22 cellular contexts compared by ENCODE assay signal in the genomic region with DNA sequence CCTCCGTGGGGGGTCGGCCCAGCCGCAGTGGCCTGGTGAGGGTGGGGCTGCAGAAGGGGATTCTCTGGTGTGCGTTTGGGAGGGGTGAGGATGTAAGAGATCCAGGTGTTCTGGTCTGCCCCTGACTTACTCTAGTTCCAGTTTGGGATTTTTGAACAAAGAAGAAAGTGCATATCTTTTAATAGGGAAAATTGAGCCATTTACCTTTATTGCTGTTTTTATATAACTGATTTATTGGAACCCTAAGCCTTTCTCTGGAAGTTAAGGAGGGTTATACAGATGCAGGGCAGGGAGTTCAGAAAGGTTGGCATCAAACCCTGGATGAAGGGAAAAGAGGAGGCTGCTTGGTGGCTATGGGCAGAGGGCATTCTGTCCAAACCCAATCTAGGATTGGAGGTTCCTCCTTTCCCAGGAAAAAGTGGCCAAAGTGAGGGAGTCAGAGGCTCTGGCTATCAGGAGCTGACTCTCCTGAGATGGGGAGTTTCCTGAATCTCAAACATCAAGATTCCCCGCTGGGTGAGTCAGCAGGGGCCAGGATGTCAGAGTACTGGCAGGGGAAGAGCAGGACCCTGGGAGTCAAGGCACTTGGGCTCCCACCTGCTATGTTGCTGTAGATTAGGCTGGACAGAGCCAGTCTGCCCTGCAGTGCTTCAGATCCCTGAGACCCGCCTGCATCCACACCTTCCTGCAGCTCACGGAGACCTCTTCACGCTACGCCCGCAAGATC.
DNase-seq lines count a peak whose midpoint lies in the region; ATAC-seq, FAIRE-seq and TF ChIP-seq lines count a peak whose summit lies in the region.
"Had no signal": no experiment of that assay in that cellular context is flagged by ENCODE, and none has a peak within 500 bp of the region (broad histone marks: within the 10 kb centered on the region; RNA-seq: fewer than 3 reads in every experiment).

No MANE protein-coding gene starts in this region.

- peak; percentile 75 for DNase-seq in H54 (ENCODE audit: insufficient read length, low spot score)
- DNase-seq in NCI-H226: peak; percentile 88
- DNase-seq in H1 (ENCODE audit: low read depth in 1 of 2, low spot score in 2 of 2): no peak
- DNase-seq in osteoblast (ENCODE audit: insufficient read length, low spot score, missing footprints): peak; percentile 73
- DNase-seq in testis: no peak
- no peak for DNase-seq in GOT3 (lab: John Stamatoyannopoulos, UW)
- DNase-seq: activated CD8-positive, alpha-beta T cell treated with anti-CD3 and anti-CD28 coated beads, Interleukin-2, amount 10 ng/mL, durations not matched to agents 7 days and 5 days; adrenal gland; CD4-positive, alpha-beta T cell; DMS 273 treated with DMSO at 0.1 percent for 48 hours; heart left ventricle; left lung; NCI-H2171; NCI-H526; psoas muscle; uterus had no signal

- H3K4ac ChIP-seq in H1 (replicated peaks; ENCODE audit: insufficient read length, low read depth, low read length): no peak overlapping the region

- H2BK5ac ChIP-seq in H1 (ENCODE audit: low read depth, low read length): peak overlapping the region; percentile 26; the same call in 1 of the 2 replicates

- no peak overlapping the region for H4K91ac ChIP-seq in H1 (replicated peaks; ENCODE audit: insufficient read length, low read length)

- H4K8ac ChIP-seq in H1 (ENCODE audit: extremely low read depth, insufficient read depth, low read length): no peak overlapping the region

- intact Hi-C loops in testis (cut with DNase I; ENCODE audit: low total_unique reads): no loop called here

- CTCF ChIA-PET in H1 (lab: Charles Lee; ENCODE audit: partially characterized antibody): interaction anchor here (1.3 kb wide), 1 partner anchor 20 kb away, joined by 3 read pairs; no protein-coding TSS in a partner anchor

- H3K9me3 ChIP-seq in H1 (ENCODE audit: insufficient read depth in 2 of 2, low read depth in 1 of 2, low read length in 1 of 2): no peaks in the 10 kb centered on the region; a peak in 1 of 4 replicates
- no peaks in the 10 kb centered on the region for H3K9me3 ChIP-seq in osteoblast (ENCODE audit: low read depth, low read length)
- H3K9me3 ChIP-seq in testis: no peaks in the 10 kb centered on the region
- H3K9me3 ChIP-seq: adrenal gland, suprapubic skin had no signal

- H3K79me2 ChIP-seq in H1 (ENCODE audit: control insufficient read depth in 1 of 2, insufficient read depth in 2 of 2, low read length in 2 of 2) (no peaks in the 10 kb centered on the region), osteoblast (ENCODE audit: insufficient read depth, low read length) (peaks cover 12% of the 10 kb centered on the region)

- no peak overlapping the region for H3K18ac ChIP-seq in H1 (ENCODE audit: extremely low read depth, low read length)

- H3K56ac ChIP-seq in H1 (replicated peaks; ENCODE audit: insufficient read length, low read depth, low read length): no peak overlapping the region

- no peak overlapping the region for H2BK20ac ChIP-seq in H1 (ENCODE audit: low read length)

- no peak overlapping the region for H2BK120ac ChIP-seq in H1 (replicated peaks; ENCODE audit: low read depth, low read length)

- H3K36me3 ChIP-seq in H1 (ENCODE audit: control insufficient read depth in 2 of 4, insufficient read depth in 4 of 4, low read length in 3 of 4) (peaks cover 0 to 11% (median 6%) of the 10 kb centered on the region in 4 experiments; a peak in 4 of 8 replicates), osteoblast (ENCODE audit: insufficient read depth, low read length) (peaks cover 37% of the 10 kb centered on the region), testis (ENCODE audit: low read depth, missing control alignments) (no peaks in the 10 kb centered on the region)
- H3K36me3 ChIP-seq: uterus had no signal

- WGBS in H1 (ENCODE audit: extremely low coverage in 1 of 2, insufficient coverage in 1 of 2, insufficient read length in 1 of 2, insufficient replicate concordance in 2 of 2, low coverage in 1 of 2, low lambda C conversion rate in 2 of 2, missing lambda C conversion rate in 1 of 2), 2 experiments: 93% methylated on average over 10 of the region's 10 CpGs; no CpG with 5 or more reads in 1 of the 2 experiments
- 98 to 100% methylated on average over 10 of the region's 10 CpGs for WGBS in testis, 2 donors

- H3K4me2 ChIP-seq in H1 (ENCODE audit: insufficient read depth in 1 of 2, low read depth in 2 of 2, low read length in 2 of 2) (no peak overlapping the region), osteoblast (ENCODE audit: insufficient read depth, low read length) (no peak overlapping the region)

- FAIRE-seq in H54 (lab: Jason Lieb, UNC): no peak
- FAIRE-seq in H1 (lab: Jason Lieb, UNC): no peak
- FAIRE-seq: bronchial epithelial cell had no signal

- no peak overlapping the region for H4K5ac ChIP-seq in H1 (ENCODE audit: insufficient read length, low read depth, low read length)

- H3K27me3 ChIP-seq in H1 (replicated peaks in 1 of 4; ENCODE audit: control insufficient read depth in 3 of 4, extremely low read depth in 1 of 4, insufficient read depth in 3 of 4, low read length in 3 of 4) (no peaks in the 10 kb centered on the region), osteoblast (ENCODE audit: insufficient read depth, low read length) (no peaks in the 10 kb centered on the region), testis (no peaks in the 10 kb centered on the region)
- H3K27me3 ChIP-seq: adrenal gland, heart left ventricle, left lung, suprapubic skin, uterus had no signal

- H3K4me3 ChIP-seq in H1 (ENCODE audit: extremely low read depth in 1 of 4, insufficient read depth in 2 of 4, low read depth in 3 of 4, low read length in 4 of 4) (no peak overlapping the region), osteoblast (ENCODE audit: insufficient read depth, low read length) (no peak overlapping the region), testis (no peak overlapping the region)
- H3K4me3 ChIP-seq: adrenal gland, heart left ventricle, left lung, psoas muscle, skin epidermis, suprapubic skin, uterus had no signal

- TF ChIP-seq CTCF in H1 (IDR thresholded peaks at IDR 0.05; ENCODE audit: control extremely low read depth in 1 of 3, insufficient read depth in 1 of 3, low read depth in 1 of 3, low read length in 3 of 3) (no peak), osteoblast (IDR thresholded peaks at IDR 0.05; ENCODE audit: extremely low read depth, low read depth, low read length) (no peak), testis (IDR thresholded peaks at IDR 0.05) (no peak)

- H2AK5ac ChIP-seq in H1 (ENCODE audit: low read depth, low read length): no peak overlapping the region

- no peak for ATAC-seq in HG02981 (IDR thresholded peaks at IDR 0.05; ENCODE audit: unreplicated experiment)
- ATAC-seq: activated CD4-positive, CD25-positive, alpha-beta regulatory T cell treated with anti-CD3 and anti-CD28 coated beads, Interleukin-2, amount 50 U/mL, for 24 hours; activated CD8-positive, alpha-beta T cell treated with anti-CD3 and anti-CD28 coated beads, Interleukin-2, amount 10 ng/mL, durations not matched to agents 7 days and 5 days; heart left ventricle; left lung; psoas muscle; stimulated activated memory B cell treated with anti-CD40 and anti-IgM and Interleukin-4, amounts not matched to agents 10 μg/mL and 1 μg/mL and 100 μg/mL, for 72 hours had no signal

- TF ChIP-seq RAD21 in H1 (IDR thresholded peaks at IDR 0.05 in 1 of 2, conservative IDR thresholded peaks at IDR 0.05 in 1 of 2; ENCODE audit: low read depth in 2 of 2, low read length in 2 of 2): no peak

- no peak for TF ChIP-seq EP300 in H1 (IDR thresholded peaks at IDR 0.05; ENCODE audit: borderline replicate concordance in 1 of 2, low read depth in 2 of 2, low read length in 2 of 2)

- no peaks in the 10 kb centered on the region for H3K4me1 ChIP-seq in H1 (replicated peaks in 1 of 4; ENCODE audit: control insufficient read depth in 3 of 4, insufficient read depth in 4 of 4, low read length in 3 of 4)
- H3K4me1 ChIP-seq in osteoblast (ENCODE audit: insufficient read depth, low read length): peaks cover 8% of the 10 kb centered on the region
- no peaks in the 10 kb centered on the region for H3K4me1 ChIP-seq in testis
- H3K4me1 ChIP-seq: adrenal gland, psoas muscle, suprapubic skin, uterus had no signal

- no peak overlapping the region for H2BK12ac ChIP-seq in H1 (ENCODE audit: low read depth, low read length)

- H3K23ac ChIP-seq in H1 (ENCODE audit: insufficient read length): no peak overlapping the region

- no peak overlapping the region for H3K9ac ChIP-seq in H1 (replicated peaks in 1 of 4; ENCODE audit: extremely low read depth in 1 of 4, low read depth in 3 of 4, low read length in 3 of 4)

- H2BK15ac ChIP-seq in H1 (ENCODE audit: low read length): no peak overlapping the region

- H4K20me1 ChIP-seq in H1 (replicated peaks in 1 of 2; ENCODE audit: control insufficient read depth in 1 of 2, insufficient read depth in 2 of 2, low read length in 2 of 2): peaks cover 0 to 2% of the 10 kb centered on the region in 2 experiments
- H4K20me1 ChIP-seq in osteoblast (ENCODE audit: insufficient read depth, low read length): peaks cover 9% of the 10 kb centered on the region

- POLR2A ChIA-PET in H1 (lab: Charles Lee; ENCODE audit: partially characterized antibody): interaction anchor here (0.6 kb wide), 1 partner anchor 517 kb away, joined by 4 read pairs; no protein-coding TSS in a partner anchor

- H3K27ac ChIP-seq in H1 (ENCODE audit: low read depth, low read length) (no peak overlapping the region; the same call in 1 of the 2 replicates), osteoblast (ENCODE audit: low read depth, low read length) (no peak overlapping the region), testis (no peak overlapping the region)
- H3K27ac ChIP-seq: adrenal gland, heart left ventricle, left lung, psoas muscle, skin epidermis, suprapubic skin, uterus had no signal

- no peaks in the 10 kb centered on the region for H3K23me2 ChIP-seq in H1 (ENCODE audit: low read depth, low read length)

- no peak overlapping the region for H2AFZ ChIP-seq in H1 (ENCODE audit: low read length)
- H2AFZ ChIP-seq in osteoblast (ENCODE audit: low read length): no peak overlapping the region

- H3K14ac ChIP-seq in H1 (ENCODE audit: insufficient read length): no peak overlapping the region

- TF ChIP-seq POLR2A in H54 (IDR thresholded peaks at IDR 0.05; ENCODE audit: low read depth, low read length) (no peak), H1 (IDR thresholded peaks at IDR 0.05; ENCODE audit: control extremely low read depth in 1 of 2, low read depth in 2 of 2, low read length in 2 of 2) (no peak), testis (IDR thresholded peaks at IDR 0.05) (no peak)

- H3K79me1 ChIP-seq in H1 (ENCODE audit: low read depth, low read length): no peaks in the 10 kb centered on the region

TF ChIP-seq in H1, 55 proteins besides CTCF, POLR2A, EP300 and RAD21:
- no peak for TF ChIP-seq POU5F1 (IDR thresholded peaks at IDR 0.05; ENCODE audit: low read depth, low read length)
- TF ChIP-seq ASH2L (IDR thresholded peaks at IDR 0.05; ENCODE audit: low read length): no peak
- no peak for TF ChIP-seq CHD2 (IDR thresholded peaks at IDR 0.05; ENCODE audit: low read length)
- TF ChIP-seq EGR1 (IDR thresholded peaks at IDR 0.05; ENCODE audit: borderline replicate concordance, low read depth, low read length): no peak
- no peak for TF ChIP-seq SP4 (IDR thresholded peaks at IDR 0.05; ENCODE audit: low read length)
TF ChIP-seq in H1: peak in this region for 0.

Comparison
In these comparisons a context has a peak if more than half of its experiments do, and no peak if none do; other contexts are left out.
1. DNase-seq: peak in H54 (single experiment), NCI-H226 (single experiment) and osteoblast (single experiment); none in H1 (0 of 2), testis (single experiment) and GOT3 (single experiment).